ENCODE assay signal across 19 cellular contexts in the genomic region with DNA sequence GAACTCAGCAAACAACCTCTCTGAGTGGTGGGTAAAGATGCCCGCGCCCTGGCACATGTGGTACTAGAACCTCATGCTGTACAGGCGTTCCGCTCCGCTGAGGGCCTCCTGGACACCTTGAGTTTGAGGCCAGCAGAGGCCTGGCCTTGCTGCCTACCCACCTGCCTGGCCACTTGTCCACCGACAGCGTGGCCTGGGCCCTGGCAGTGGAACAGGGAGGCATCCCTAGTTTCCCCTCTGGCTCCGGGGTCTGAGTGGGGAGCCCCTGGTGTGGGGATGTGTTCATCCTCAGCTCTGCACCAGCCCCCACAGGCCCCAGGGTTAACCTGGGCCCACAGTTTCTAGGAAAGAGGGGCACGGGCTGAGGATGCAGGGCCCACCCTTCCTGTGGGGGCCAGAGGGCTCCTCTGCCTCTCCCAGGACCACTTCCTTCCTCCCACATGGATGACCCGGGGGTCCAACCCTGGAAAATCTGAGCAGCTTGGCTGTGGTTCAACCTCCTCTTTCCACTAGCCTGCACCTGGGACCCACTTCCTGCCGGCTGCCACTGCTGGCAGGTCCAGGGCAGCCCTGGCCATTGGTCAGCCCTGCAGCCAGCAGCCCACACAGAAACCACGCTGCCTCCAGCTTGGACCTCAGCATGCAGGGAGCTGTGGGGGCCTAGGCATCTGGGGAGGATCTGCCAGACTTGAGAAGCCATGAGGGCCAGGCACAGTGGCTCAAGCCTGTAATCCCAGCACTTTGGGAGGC.
"Had no signal": no experiment of that assay in that cellular context is flagged by ENCODE, and none has a peak within 500 bp of the region (broad histone marks: within the 10 kb centered on the region; RNA-seq: fewer than 3 reads in every experiment).

No MANE protein-coding gene starts in this region.

- H3K9me3 ChIP-seq: colonic mucosa, mucosa of descending colon, neutrophil, suprapubic skin, upper lobe of left lung had no signal

- H3K4me3 ChIP-seq: colonic mucosa, mucosa of descending colon, suprapubic skin, upper lobe of left lung had no signal

- H3K27me3 ChIP-seq: colonic mucosa, upper lobe of left lung had no signal

- H3K9ac ChIP-seq: parathyroid adenoma had no signal

- H3K36me3 ChIP-seq: colonic mucosa, neutrophil, suprapubic skin, upper lobe of left lung had no signal

- H3K27ac ChIP-seq: colonic mucosa, foreskin keratinocyte, neutrophil, parathyroid adenoma, suprapubic skin, upper lobe of left lung had no signal

- DNase-seq: activated CD4-positive, alpha-beta memory T cell treated with anti-CD3 and anti-CD28 coated beads, Interleukin-2, amount 10 ng/mL, durations not matched to agents 7 days and 5 days; activated CD4-positive, alpha-beta T cell treated with anti-CD3 and anti-CD28 coated beads for 36 hours; activated T-cell treated with anti-CD3 and anti-CD28 coated beads, Interleukin-2, amount 50 U/mL, for 24 hours; amniotic stem cell; caudate nucleus; colonic mucosa; effector CD8-positive, alpha-beta T cell; foreskin keratinocyte; head of caudate nucleus; immature natural killer cell; stimulated activated naive CD8-positive, alpha-beta T cell treated with anti-CD3 and anti-CD28 coated beads, Interleukin-15, Interleukin-2, amounts not matched to agents 100 U/mL and 50 U/mL, for 24 hours; T-helper 17 cell had no signal

- H3K4me1 ChIP-seq: colonic mucosa, foreskin keratinocyte, parathyroid adenoma had no signal

- ATAC-seq: activated CD4-positive, alpha-beta T cell treated with anti-CD3 and anti-CD28 coated beads for 36 hours; foreskin keratinocyte; left lobe of liver; mucosa of descending colon; naive thymus-derived CD8-positive, alpha-beta T cell; stimulated activated naive CD8-positive, alpha-beta T cell treated with anti-CD3 and anti-CD28 coated beads, Interleukin-15, Interleukin-2, amounts not matched to agents 100 U/mL and 50 U/mL, for 24 hours; T-helper 17 cell had no signal
